In genomic region chr14:89180546-89180945, GRCh38 we compare ENCODE assay signal across 21 cellular contexts.
"Had no signal": no experiment of that assay in that cellular context is flagged by ENCODE, and none has a peak within 500 bp of the region (broad histone marks: within the 10 kb centered on the region; RNA-seq: fewer than 3 reads in every experiment).

No MANE protein-coding gene starts in this region.

- H3K27ac Mint-ChIP-seq: activated B cell treated with CpG ODN at 0.5 μM for 24 hours; activated CD4-positive, alpha-beta memory T cell treated with anti-CD3 and anti-CD28 coated beads for 36 hours; activated CD4-positive, alpha-beta T cell treated with anti-CD3 and anti-CD28 coated beads for 36 hours; endodermal cell; T-helper 2 cell treated with Interferon-gamma antibody and Interleukin-4, amounts not matched to agents 5 μg/mL and 100 μg/mL, for 36 hours had no signal

- H3K27ac ChIP-seq: adrenal gland, heart right ventricle, parathyroid adenoma, right lobe of liver, upper lobe of left lung had no signal

- H3K4me3 ChIP-seq: adrenal gland, heart right ventricle, right lobe of liver, testis, upper lobe of left lung had no signal

- H3K36me3 ChIP-seq: adrenal gland, right lobe of liver had no signal

- ATAC-seq: activated CD4-positive, alpha-beta T cell treated with anti-CD3 and anti-CD28 coated beads for 36 hours; left colon; right lobe of liver; SK-N-SH treated with all-trans-retinoic acid at 6 μM for 48 hours; stimulated activated effector memory CD8-positive, alpha-beta T cell treated with anti-CD3 and anti-CD28 coated beads, Interleukin-12 subunit alpha, Interleukin-12 subunit beta, amount 100 ng/mL, for 72 hours had no signal

- H3K9me3 ChIP-seq: adrenal gland, heart right ventricle, right lobe of liver, testis, upper lobe of left lung had no signal

- H3K9ac ChIP-seq: parathyroid adenoma had no signal

- H3K27me3 Mint-ChIP-seq: activated B cell treated with CpG ODN at 0.5 μM for 24 hours; activated CD4-positive, alpha-beta memory T cell treated with anti-CD3 and anti-CD28 coated beads for 36 hours; activated CD4-positive, alpha-beta T cell treated with anti-CD3 and anti-CD28 coated beads for 36 hours; activated naive CD8-positive, alpha-beta T cell; memory B cell had no signal

- H3K4me3 Mint-ChIP-seq: activated B cell treated with CpG ODN at 0.5 μM for 24 hours; activated CD4-positive, alpha-beta memory T cell treated with anti-CD3 and anti-CD28 coated beads for 36 hours; activated CD4-positive, alpha-beta T cell treated with anti-CD3 and anti-CD28 coated beads for 36 hours; activated naive CD8-positive, alpha-beta T cell; endodermal cell; memory B cell; stimulated activated effector memory CD8-positive, alpha-beta T cell treated with anti-CD3 and anti-CD28 coated beads, Interleukin-12 subunit alpha, Interleukin-12 subunit beta, amount 100 ng/mL, for 72 hours; T-helper 2 cell treated with Interferon-gamma antibody and Interleukin-4, amounts not matched to agents 5 μg/mL and 100 μg/mL, for 36 hours had no signal

- H3K9me3 Mint-ChIP-seq: activated B cell treated with CpG ODN at 0.5 μM for 24 hours; activated CD4-positive, alpha-beta memory T cell treated with anti-CD3 and anti-CD28 coated beads for 36 hours; endodermal cell; memory B cell; stimulated activated effector memory CD8-positive, alpha-beta T cell treated with anti-CD3 and anti-CD28 coated beads, Interleukin-12 subunit alpha, Interleukin-12 subunit beta, amount 100 ng/mL, for 72 hours; T-helper 2 cell treated with Interferon-gamma antibody and Interleukin-4, amounts not matched to agents 5 μg/mL and 100 μg/mL, for 36 hours had no signal

- DNase-seq: activated B cell treated with CpG ODN at 0.5 μM for 24 hours; activated CD4-positive, alpha-beta memory T cell treated with anti-CD3 and anti-CD28 coated beads for 36 hours; activated CD4-positive, alpha-beta T cell treated with anti-CD3 and anti-CD28 coated beads for 36 hours; activated gamma-delta T cell treated with Interleukin-2 at 50 U/mL for 16 hours; adrenal gland; cortex of kidney; endodermal cell; heart right ventricle; left colon; nucleus accumbens; right lobe of liver; small intestine; stimulated activated CD4-positive, alpha-beta T cell treated with anti-CD3 and anti-CD28 coated beads, Interleukin-2, amount 100 ng/mL, for 24 hours; testis had no signal

- H3K27me3 ChIP-seq: adrenal gland, heart right ventricle, right lobe of liver, testis, upper lobe of left lung had no signal
